Comparison of ENCODE assay signal across 14 cellular contexts in the genomic region with DNA sequence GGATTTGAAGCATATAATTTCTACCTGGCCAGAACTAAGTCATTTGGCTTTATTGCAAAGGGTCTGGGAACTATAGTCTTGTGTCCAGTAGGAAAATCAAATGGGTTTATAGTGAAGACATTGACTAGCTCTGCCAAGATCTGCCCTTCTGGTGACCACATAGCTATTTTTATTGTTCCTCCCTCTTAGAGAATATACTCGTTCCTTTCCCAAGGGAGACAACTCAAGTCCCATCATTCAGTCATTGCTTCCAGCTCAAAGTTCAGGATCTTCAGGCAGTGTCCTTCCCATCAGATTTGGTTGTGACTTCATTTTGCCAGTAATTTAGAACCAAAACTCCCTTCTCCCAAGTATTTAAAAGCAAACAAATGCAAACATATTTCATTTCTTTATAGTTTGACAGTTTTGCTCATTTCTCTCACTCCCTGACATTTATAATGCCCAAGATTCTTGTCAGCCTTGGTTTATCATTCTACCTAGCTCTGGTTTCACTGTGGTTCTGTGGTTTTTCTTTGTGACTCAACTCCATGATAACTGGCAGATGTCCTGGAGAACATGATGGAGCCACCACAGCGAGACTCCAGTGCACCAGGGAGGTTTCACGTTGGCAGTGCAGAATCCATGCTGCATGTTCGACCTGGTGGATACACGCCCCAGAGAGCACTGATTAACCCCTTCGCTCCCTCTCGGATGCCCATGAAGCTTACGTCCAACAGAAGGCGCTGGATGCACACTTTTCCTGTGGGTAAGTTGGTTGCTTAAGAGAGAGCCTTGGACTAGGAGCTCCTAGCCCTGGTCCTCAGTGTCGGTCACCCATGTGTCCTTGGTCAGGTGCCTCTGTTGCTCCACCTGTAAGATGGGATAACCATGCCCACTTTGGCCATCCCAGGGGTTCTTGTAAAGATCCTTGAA.
DNase-seq lines count a peak whose midpoint lies in the region; ATAC-seq and TF ChIP-seq lines count a peak whose summit lies in the region.
"Had no signal": no experiment of that assay in that cellular context is flagged by ENCODE, and none has a peak within 500 bp of the region (broad histone marks: within the 10 kb centered on the region; RNA-seq: fewer than 3 reads in every experiment).

No MANE protein-coding gene starts in this region.

- peak overlapping the region; percentile 7 for H3K4me3 Mint-ChIP-seq in activated T-helper 17 cell treated with anti-CD3 and anti-CD28 coated beads, Interleukin-2, amount 50 U/mL, for 72 hours
- H3K4me3 Mint-ChIP-seq: memory B cell had no signal

- peak overlapping the region; percentile 6 for H3K27ac Mint-ChIP-seq in activated T-helper 17 cell treated with anti-CD3 and anti-CD28 coated beads, Interleukin-2, amount 50 U/mL, for 72 hours
- H3K27ac Mint-ChIP-seq: memory B cell had no signal

- no peaks in the 10 kb centered on the region for H3K27me3 Mint-ChIP-seq in activated T-helper 17 cell treated with anti-CD3 and anti-CD28 coated beads, Interleukin-2, amount 50 U/mL, for 72 hours
- H3K27me3 Mint-ChIP-seq: memory B cell had no signal

- H3K36me3 Mint-ChIP-seq in activated T-helper 17 cell treated with anti-CD3 and anti-CD28 coated beads, Interleukin-2, amount 50 U/mL, for 72 hours (ENCODE audit: low read depth): peaks cover 99% of the 10 kb centered on the region

- peaks cover 12% of the 10 kb centered on the region for H3K4me1 Mint-ChIP-seq in activated T-helper 17 cell treated with anti-CD3 and anti-CD28 coated beads, Interleukin-2, amount 50 U/mL, for 72 hours

- peak; percentile 98 for ATAC-seq in activated T-helper 17 cell treated with anti-CD3 and anti-CD28 coated beads, Interleukin-2, amount 50 U/mL, for 72 hours (replicated peaks)
- ATAC-seq: K562, psoas muscle had no signal

- no peaks in the 10 kb centered on the region for H3K9me3 Mint-ChIP-seq in activated T-helper 17 cell treated with anti-CD3 and anti-CD28 coated beads, Interleukin-2, amount 50 U/mL, for 72 hours
- H3K9me3 Mint-ChIP-seq: memory B cell had no signal

- DNase-seq in AG09319 (ENCODE audit: extremely low read depth, low read depth) (peak; percentile 12), GOT3 (lab: John Stamatoyannopoulos, UW) (peak; percentile 2), iPS-NIHi7 (ENCODE audit: extremely low spot score) (peak; percentile 22), NCI-H774 (lab: John Stamatoyannopoulos, UW) (no peak), T1000 (lab: John Stamatoyannopoulos, UW) (no peak), dedifferentiated amniotic fluid mesenchymal stem cell (ENCODE audit: extremely low spot score) (no peak)
- DNase-seq in activated effector memory CD4-positive, alpha-beta T cell treated with Interleukin-2 at 50 U/mL for 16 hours: no peak
- DNase-seq: COR-L47, NCI-H2171, psoas muscle, SHP77 had no signal

- TF ChIP-seq CTCF in AG09319 (IDR thresholded peaks at IDR 0.05; ENCODE audit: low read depth, low read length): no peak; the same call in 1 of the 2 replicates

Comparison
In these comparisons a context has a peak if more than half of its experiments do, and no peak if none do; other contexts are left out.
1. DNase-seq: peak in AG09319 (single experiment), GOT3 (single experiment) and iPS-NIHi7 (single experiment); none in NCI-H774 (single experiment), T1000 (single experiment), dedifferentiated amniotic fluid mesenchymal stem cell (single experiment) and activated effector memory CD4-positive, alpha-beta T cell treated with Interleukin-2 at 50 U/mL for 16 hours (single experiment).